In the genomic region with DNA sequence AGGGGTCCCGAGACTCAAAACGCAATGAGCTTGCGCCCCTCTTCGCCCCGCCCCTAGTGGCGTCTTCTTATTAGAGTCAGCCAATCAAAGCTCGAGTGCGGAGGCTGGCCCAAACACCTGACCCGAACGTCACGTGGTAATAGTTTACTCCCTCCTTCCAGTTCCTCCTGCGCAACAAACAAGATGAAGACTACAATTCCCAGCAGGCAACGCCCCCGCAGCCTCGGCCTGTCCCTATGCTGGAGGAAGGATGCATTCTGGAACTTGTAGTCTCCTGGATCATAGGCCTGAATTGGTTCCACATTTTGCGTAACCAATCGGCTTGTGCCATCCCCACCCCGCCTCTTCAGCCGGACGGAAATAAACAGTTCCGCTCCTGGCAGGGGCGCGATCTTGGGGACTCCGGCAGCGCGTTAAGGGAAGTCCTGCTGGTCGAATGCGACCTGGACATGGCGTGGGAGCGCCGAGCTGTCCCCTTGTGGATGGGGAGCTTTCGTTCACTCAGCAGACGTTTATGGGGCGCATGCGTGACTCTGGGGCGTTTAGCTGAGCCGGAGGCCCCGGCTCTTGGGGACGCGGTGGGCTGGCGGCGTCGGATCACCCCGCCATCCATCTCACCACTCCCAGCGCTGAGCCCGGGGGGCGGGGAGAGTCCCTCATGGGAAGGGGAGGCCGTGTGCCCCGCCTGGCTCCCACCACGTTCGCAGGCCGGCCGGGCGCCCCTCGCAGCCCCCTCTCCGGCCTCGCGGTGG, we compare ENCODE assay signal across 1 cellular context.
TF ChIP-seq lines count a peak whose summit lies in the region.

WBP2 (minus strand) TSS at position 26 of the 752 bp plus-strand sequence. CDS start 38 bp downstream, outside the sequence.

TF ChIP-seq in HEK293, 187 proteins besides CTCF, POLR2A, EP300 and RAD21 (continued from another document and continues in another):
- TF ChIP-seq ZNF280D (tag by site-specific recombination; IDR thresholded peaks at IDR 0.05) (no peak), REST (tag by site-specific recombination; IDR thresholded peaks at IDR 0.05) (0 out of 2 replicates have a peak, but pooled peaks have one; percentile 16), ZNF837 (tag by site-specific recombination; IDR thresholded peaks at IDR 0.05) (no peak), ZFHX2 (tag by site-specific recombination; conservative IDR thresholded peaks at IDR 0.05) (peak; percentile 81), ZNF404 (tag by site-specific recombination; IDR thresholded peaks at IDR 0.05) (no peak), BCL11B (tag by site-specific recombination; IDR thresholded peaks at IDR 0.05; ENCODE audit: low read depth) (peak; percentile 42; the same call in 1 of the 2 replicates), KLF9 (tag by site-specific recombination; IDR thresholded peaks at IDR 0.05; ENCODE audit: low read depth) (peak; percentile 49), ZBTB7A (tag by site-specific recombination; IDR thresholded peaks at IDR 0.05; ENCODE audit: low read depth) (peak; percentile 46; the same call in 1 of the 2 replicates), ZNF423 (tag by site-specific recombination; IDR thresholded peaks at IDR 0.05) (peak; percentile 61; the same call in 1 of the 2 replicates), ZNF645 (tag by site-specific recombination; IDR thresholded peaks at IDR 0.05) (no peak), ZNF274 (IDR thresholded peaks at IDR 0.05; ENCODE audit: low read length) (no peak), ZNF274 (tag by site-specific recombination; IDR thresholded peaks at IDR 0.05; ENCODE audit: borderline replicate concordance) (no peak), ZBTB21 (tag by site-specific recombination; IDR thresholded peaks at IDR 0.05) (no peak), ZFP69B (tag by site-specific recombination; IDR thresholded peaks at IDR 0.05) (peak; percentile 65; the same call in 1 of the 2 replicates), ZBTB8A (tag by site-specific recombination; IDR thresholded peaks at IDR 0.05) (peak; percentile 80), SP7 (tag by site-specific recombination; IDR thresholded peaks at IDR 0.05) (peak; percentile 76; the same call in 1 of the 2 replicates), ZBTB26 (tag by site-specific recombination; optimal IDR thresholded peaks at IDR 0.05) (peak; percentile 67), ZNF623 (tag by site-specific recombination; IDR thresholded peaks at IDR 0.05) (no peak), SP2 (tag by site-specific recombination; IDR thresholded peaks at IDR 0.05) (peak; percentile 90), ZBTB49 (tag by site-specific recombination; IDR thresholded peaks at IDR 0.05; ENCODE audit: low read depth) (no peak), ZNF169 (tag by site-specific recombination; IDR thresholded peaks at IDR 0.05) (no peak), ZNF184 (tag by site-specific recombination; IDR thresholded peaks at IDR 0.05) (no peak), ZNF473 (tag by site-specific recombination; IDR thresholded peaks at IDR 0.05) (no peak), ZNF670 (tag by site-specific recombination; IDR thresholded peaks at IDR 0.05; ENCODE audit: low read depth) (no peak), ZNF843 (tag by site-specific recombination; IDR thresholded peaks at IDR 0.05) (peak; percentile 72; the same call in 1 of the 2 replicates), ZIC2 (tag by site-specific recombination; IDR thresholded peaks at IDR 0.05) (peak; percentile 85), ZSCAN30 (tag by site-specific recombination; IDR thresholded peaks at IDR 0.05) (0 out of 2 replicates have a peak, but pooled peaks have one; percentile 55), ZNF157 (tag by site-specific recombination; IDR thresholded peaks at IDR 0.05) (no peak), ZNF239 (tag by site-specific recombination; IDR thresholded peaks at IDR 0.05) (0 out of 2 replicates have a peak, but pooled peaks have one; percentile 24), SP3 (tag by site-specific recombination; IDR thresholded peaks at IDR 0.05) (peak; percentile 97), KLF10 (tag by site-specific recombination; IDR thresholded peaks at IDR 0.05) (peak; percentile 97), ZNF785 (tag by site-specific recombination; IDR thresholded peaks at IDR 0.05) (no peak), ZNF24 (tag by site-specific recombination; IDR thresholded peaks at IDR 0.05) (peak; percentile 76; the same call in 1 of the 2 replicates)
- TF ChIP-seq, protein P1, sequence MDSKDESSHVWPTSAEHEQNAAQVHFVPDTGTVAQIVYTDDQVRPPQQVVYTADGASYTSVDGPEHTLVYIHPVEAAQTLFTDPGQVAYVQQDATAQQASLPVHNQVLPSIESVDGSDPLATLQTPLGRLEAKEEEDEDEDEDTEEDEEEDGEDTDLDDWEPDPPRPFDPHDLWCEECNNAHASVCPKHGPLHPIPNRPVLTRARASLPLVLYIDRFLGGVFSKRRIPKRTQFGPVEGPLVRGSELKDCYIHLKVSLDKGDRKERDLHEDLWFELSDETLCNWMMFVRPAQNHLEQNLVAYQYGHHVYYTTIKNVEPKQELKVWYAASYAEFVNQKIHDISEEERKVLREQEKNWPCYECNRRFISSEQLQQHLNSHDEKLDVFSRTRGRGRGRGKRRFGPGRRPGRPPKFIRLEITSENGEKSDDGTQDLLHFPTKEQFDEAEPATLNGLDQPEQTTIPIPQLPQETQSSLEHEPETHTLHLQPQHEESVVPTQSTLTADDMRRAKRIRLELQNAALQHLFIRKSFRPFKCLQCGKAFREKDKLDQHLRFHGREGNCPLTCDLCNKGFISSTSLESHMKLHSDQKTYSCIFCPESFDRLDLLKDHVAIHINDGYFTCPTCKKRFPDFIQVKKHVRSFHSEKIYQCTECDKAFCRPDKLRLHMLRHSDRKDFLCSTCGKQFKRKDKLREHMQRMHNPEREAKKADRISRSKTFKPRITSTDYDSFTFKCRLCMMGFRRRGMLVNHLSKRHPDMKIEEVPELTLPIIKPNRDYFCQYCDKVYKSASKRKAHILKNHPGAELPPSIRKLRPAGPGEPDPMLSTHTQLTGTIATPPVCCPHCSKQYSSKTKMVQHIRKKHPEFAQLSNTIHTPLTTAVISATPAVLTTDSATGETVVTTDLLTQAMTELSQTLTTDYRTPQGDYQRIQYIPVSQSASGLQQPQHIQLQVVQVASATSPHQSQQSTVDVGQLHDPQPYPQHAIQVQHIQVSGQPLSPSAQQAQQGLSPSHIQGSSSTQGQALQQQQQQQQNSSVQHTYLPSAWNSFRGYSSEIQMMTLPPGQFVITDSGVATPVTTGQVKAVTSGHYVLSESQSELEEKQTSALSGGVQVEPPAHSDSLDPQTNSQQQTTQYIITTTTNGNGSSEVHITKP (tag by site-specific recombination; IDR thresholded peaks at IDR 0.05) = peak; percentile 88
- TF ChIP-seq, protein P2, sequence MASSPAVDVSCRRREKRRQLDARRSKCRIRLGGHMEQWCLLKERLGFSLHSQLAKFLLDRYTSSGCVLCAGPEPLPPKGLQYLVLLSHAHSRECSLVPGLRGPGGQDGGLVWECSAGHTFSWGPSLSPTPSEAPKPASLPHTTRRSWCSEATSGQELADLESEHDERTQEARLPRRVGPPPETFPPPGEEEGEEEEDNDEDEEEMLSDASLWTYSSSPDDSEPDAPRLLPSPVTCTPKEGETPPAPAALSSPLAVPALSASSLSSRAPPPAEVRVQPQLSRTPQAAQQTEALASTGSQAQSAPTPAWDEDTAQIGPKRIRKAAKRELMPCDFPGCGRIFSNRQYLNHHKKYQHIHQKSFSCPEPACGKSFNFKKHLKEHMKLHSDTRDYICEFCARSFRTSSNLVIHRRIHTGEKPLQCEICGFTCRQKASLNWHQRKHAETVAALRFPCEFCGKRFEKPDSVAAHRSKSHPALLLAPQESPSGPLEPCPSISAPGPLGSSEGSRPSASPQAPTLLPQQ (tag by site-specific recombination; IDR thresholded peaks at IDR 0.05) = peak; percentile 71; the same call in 1 of the 2 replicates
